ENCODE assay signal across 8 cellular contexts in genomic region chr3:182682263-182683229, GRCh38.
DNase-seq lines count a peak whose midpoint lies in the region; ATAC-seq and TF ChIP-seq lines count a peak whose summit lies in the region.

No MANE protein-coding gene starts in this region.

- no peaks in the 10 kb centered on the region for H3K79me2 ChIP-seq in SU-DHL-6 (ENCODE audit: insufficient read depth, low read length)

- H3K27me3 ChIP-seq in HUES6 (ENCODE audit: control insufficient read depth, insufficient read depth, low read length) = no peaks in the 10 kb centered on the region
- no peaks in the 10 kb centered on the region for H3K27me3 ChIP-seq in SU-DHL-6 (ENCODE audit: low read length)

- ATAC-seq in GM21423 (IDR thresholded peaks at IDR 0.05; ENCODE audit: unreplicated experiment) = peak; percentile 90

- H3K27ac ChIP-seq in HUES6 (ENCODE audit: low read depth, low read length) = peak overlapping the region; percentile 85; the same call in 1 of the 2 replicates
- no peak overlapping the region for H3K27ac ChIP-seq in SU-DHL-6 (ENCODE audit: low read depth, low read length)

- DNase-seq in DMS79 (lab: John Stamatoyannopoulos, UW) (peak; percentile 5), anterior cingulate cortex (lab: John Stamatoyannopoulos, UW) (peak in 45 of 58 donors; percentile 3 to 64 (median 30)), hypothalamus (lab: John Stamatoyannopoulos, UW) (peak in 48 of 51 donors; percentile 2 to 72 (median 38)), skeletal muscle cell (ENCODE audit: low read depth) (no peak), epidermal melanocyte (ENCODE audit: insufficient read length, low spot score) (no peak)

- peak overlapping the region; percentile 73 for H3K9ac ChIP-seq in HUES6 (ENCODE audit: low read length)
- peak overlapping the region; percentile 50 for H3K9ac ChIP-seq in SU-DHL-6 (ENCODE audit: low read length)

- H3K4me3 ChIP-seq in HUES6 (ENCODE audit: low read depth, low read length) (peak overlapping the region; percentile 85), SU-DHL-6 (ENCODE audit: insufficient read depth, low read length, poor library complexity, severe bottlenecking) (peak overlapping the region; percentile 52), skeletal muscle cell (ENCODE audit: low read depth, low read length) (peak overlapping the region; percentile 58)

- H3F3A ChIP-seq in SU-DHL-6 (ENCODE audit: insufficient read depth) = 0 out of 2 replicates have a peak, but pooled peaks cover 3% of the 10 kb centered on the region

- H3K4me2 ChIP-seq in SU-DHL-6 (ENCODE audit: low read depth, low read length, poor library complexity, severe bottlenecking) = peak overlapping the region; percentile 62

- TF ChIP-seq CTCF in SU-DHL-6 (IDR thresholded peaks at IDR 0.05; ENCODE audit: insufficient read depth, low read length, poor library complexity, severe bottlenecking) = peak; percentile 15

- H3K36me3 ChIP-seq in HUES6 (ENCODE audit: control insufficient read depth, insufficient read depth, low read length) = no peaks in the 10 kb centered on the region
- no peaks in the 10 kb centered on the region for H3K36me3 ChIP-seq in SU-DHL-6 (ENCODE audit: low read length)

- peak overlapping the region; percentile 91 for H2AFZ ChIP-seq in SU-DHL-6 (ENCODE audit: low read depth, low read length, severe bottlenecking)

- no peaks in the 10 kb centered on the region for H3K9me2 ChIP-seq in SU-DHL-6 (replicated peaks; ENCODE audit: insufficient read depth, low read length)

- H3K9me3 ChIP-seq in HUES6 (ENCODE audit: control insufficient read depth, insufficient read depth, low read depth, low read length) = no peaks in the 10 kb centered on the region
- H3K9me3 ChIP-seq in SU-DHL-6 (ENCODE audit: insufficient read depth, low read length) = no peaks in the 10 kb centered on the region

- no peaks in the 10 kb centered on the region for H4K20me1 ChIP-seq in SU-DHL-6 (ENCODE audit: low read depth, low read length)

- peaks cover 6% of the 10 kb centered on the region; the same call in 1 of the 2 replicates for H3K4me1 ChIP-seq in HUES6 (ENCODE audit: control insufficient read depth, insufficient read depth, low read length)

Comparison
In these comparisons a context has a peak if more than half of its experiments do, and no peak if none do; other contexts are left out.
1. DNase-seq: peak in DMS79 (single experiment), anterior cingulate cortex (45 of 58) and hypothalamus (48 of 51); none in skeletal muscle cell (single experiment) and epidermal melanocyte (single experiment).
2. Peak in every context shown above with its lines, with median percentiles within 50 percentile points of each other: H3K4me3 ChIP-seq.